In genomic region chr3:81760924-81761903, GRCh38 we compare ENCODE assay signal across 8 cellular contexts. TPM values are rescaled to one million over a fixed set of nuclear protein-coding genes. Genes with fewer than 3 reads are reported as not detected.
A peak's percentile ranks its signal among the peaks of the same experiment; 100 is the strongest.
DNase-seq lines count a peak whose midpoint lies in the region; ATAC-seq, FAIRE-seq and TF ChIP-seq lines count a peak whose summit lies in the region.

TSS of gene GBE1 (minus strand) at chr3:81761645. CDS start at chr3:81761517, 128 bp downstream.

- H3K4me1 Mint-ChIP-seq in progenitor cell of endocrine pancreas (ENCODE audit: low read depth): peaks cover 6% of the 10 kb centered on the region

- peaks cover 24% of the 10 kb centered on the region for H3K36me3 ChIP-seq in left ventricle myocardium inferior

- peak within 1 kb of the TSS; percentile 100 for H3K27ac ChIP-seq in left ventricle myocardium inferior (replicated peaks)

- FAIRE-seq in GM12891 (lab: Jason Lieb, UNC): peak; percentile 93

- no peaks in the 10 kb centered on the region for H3K36me3 Mint-ChIP-seq in progenitor cell of endocrine pancreas (ENCODE audit: insufficient read depth)

- H3K4me3 Mint-ChIP-seq in progenitor cell of endocrine pancreas (ENCODE audit: low read depth): peak within 1 kb of the TSS; percentile 93

- TF ChIP-seq CTCF in left ventricle myocardium inferior (IDR thresholded peaks at IDR 0.05; ENCODE audit: borderline replicate concordance): peak; percentile 51
- TF ChIP-seq CTCF in progenitor cell of endocrine pancreas (IDR thresholded peaks at IDR 0.05; ENCODE audit: unreplicated experiment): peak; percentile 50

- H3K4me3 ChIP-seq in left ventricle myocardium inferior: peak within 1 kb of the TSS; percentile 80

- peaks cover 86% of the 10 kb centered on the region for H3K4me1 ChIP-seq in left ventricle myocardium inferior

- no peaks in the 10 kb centered on the region for H3K27me3 Mint-ChIP-seq in progenitor cell of endocrine pancreas

- H3K27ac Mint-ChIP-seq in progenitor cell of endocrine pancreas: peak within 1 kb of the TSS; percentile 100

- TF ChIP-seq POLR2A in GM12891 (IDR thresholded peaks at IDR 0.05; ENCODE audit: low read depth, low read length): peak; percentile 91

- H3K9me3 ChIP-seq in left ventricle myocardium inferior (replicated peaks): no peaks in the 10 kb centered on the region

- H3K9me3 Mint-ChIP-seq in progenitor cell of endocrine pancreas (ENCODE audit: low read depth): no peaks in the 10 kb centered on the region

- peak; percentile 85 for ATAC-seq in HG02763 (IDR thresholded peaks at IDR 0.05; ENCODE audit: unreplicated experiment)

- DNase-seq in GM12891 (ENCODE audit: insufficient read length, low spot score) (peak; percentile 77), NCI-H1417 (lab: John Stamatoyannopoulos, UW) (peak; percentile 82 to 91 (median 91)), T-helper 1 cell (peak; percentile 72 to 91 (median 81)), amniotic epithelial cell (ENCODE audit: low read depth) (peak; percentile 97), left ventricle myocardium inferior (peak; percentile 93), progenitor cell of endocrine pancreas (ENCODE audit: low spot score, unreplicated experiment) (peak; percentile 75), ureter (ENCODE audit: low spot score) (peak; percentile 94)

- intact Hi-C loops in left ventricle myocardium inferior (cut with micrococcal nuclease): no loop called here

- H3K27me3 ChIP-seq in left ventricle myocardium inferior (ENCODE audit: low read depth): no peaks in the 10 kb centered on the region

TF ChIP-seq in GM12891, 5 proteins besides CTCF, POLR2A, EP300 and RAD21:
- no peak; the same call in none of the 2 replicates for TF ChIP-seq TAF1 (IDR thresholded peaks at IDR 0.05; ENCODE audit: low read depth, low read length)
- TF ChIP-seq PAX5 (IDR thresholded peaks at IDR 0.05; ENCODE audit: insufficient read depth, low read length, severe bottlenecking): peak; percentile 49
- TF ChIP-seq POLR2AphosphoS5 (IDR thresholded peaks at IDR 0.05; ENCODE audit: low read depth, low read length): peak; percentile 95
- peak; percentile 80 for TF ChIP-seq POU2F2 (IDR thresholded peaks at IDR 0.05; ENCODE audit: low read depth, low read length)
- TF ChIP-seq SPI1 (IDR thresholded peaks at IDR 0.05; ENCODE audit: low read depth, low read length): 0 out of 2 replicates have a peak, but pooled peaks have one; percentile 27

RNA-seq across cellular contexts. Expression of gene GBE1, which starts in this region (rescaled TPM):
- 97.2 TPM for polyA plus RNA-seq in GM12891 (2012; ENCODE audit: low read depth, missing spikeins)
- 73.1 TPM for total RNA-seq in left ventricle myocardium inferior
- 10.6 and 10.9 TPM in 2 replicates for total RNA-seq in progenitor cell of endocrine pancreas
- 28.8 TPM for total RNA-seq in ureter

Comparison
In these comparisons a context has a peak if more than half of its experiments do, and no peak if none do; other contexts are left out.
1. Peak in every context shown above with its lines: DNase-seq, ATAC-seq, H3K4me3 ChIP-seq and H3K27ac ChIP-seq.